ENCODE assay signal across 9 cellular contexts in genomic region chr2:43877782-43878464, GRCh38. TPM values are rescaled to one million over a fixed set of nuclear protein-coding genes. Genes with fewer than 3 reads are reported as not detected.
DNase-seq lines count a peak whose midpoint lies in the region; ATAC-seq and TF ChIP-seq lines count a peak whose summit lies in the region.
"Had no signal": no experiment of that assay in that cellular context is flagged by ENCODE, and none has a peak within 500 bp of the region (broad histone marks: within the 10 kb centered on the region; RNA-seq: fewer than 3 reads in every experiment).

No MANE protein-coding gene starts in this region.

- no peaks in the 10 kb centered on the region for H3K9me3 Mint-ChIP-seq in activated CD4-positive, alpha-beta T cell treated with anti-CD3 and anti-CD28 coated beads, Interleukin-2, amount 10 ng/mL, durations not matched to agents 7 days and 5 days
- H3K9me3 Mint-ChIP-seq: stimulated activated naive CD8-positive, alpha-beta T cell treated with anti-CD3 and anti-CD28 coated beads, Interleukin-15, Interleukin-2, amounts not matched to agents 100 ng/mL and 50 ng/mL, for 24 hours had no signal

- no peaks in the 10 kb centered on the region for H3K9me3 ChIP-seq in lower lobe of right lung

- H3K4me3 ChIP-seq in dorsolateral prefrontal cortex (peak overlapping the region in 22 of 59 donors; percentile 0 to 50 (median 23)), lower lobe of right lung (no peak overlapping the region)

- no peak overlapping the region for H3K27ac ChIP-seq in dorsolateral prefrontal cortex
- H3K27ac ChIP-seq in lower lobe of right lung = no peak overlapping the region

- in situ Hi-C loops in GM13977 (cut with MboI; ENCODE audit: low pct_unique_long_range_greater_than_20kb, low sequenced_read_pairs, unreplicated experiment) = no loop called here

- H3K27me3 ChIP-seq in dorsolateral prefrontal cortex = peaks cover 0 to 5% (median 0%) of the 10 kb centered on the region in 45 donors
- H3K27me3 ChIP-seq in lower lobe of right lung (ENCODE audit: low read depth) = no peaks in the 10 kb centered on the region

- DNase-seq in 8988T = peak; percentile 61
- DNase-seq in GM13977 (ENCODE audit: low spot score) = peak; percentile 76
- peak; percentile 67 for DNase-seq in NCI-H460 (ENCODE audit: extremely low read depth, low read depth)
- peak; percentile 72 for DNase-seq in activated CD4-positive, alpha-beta T cell treated with anti-CD3 and anti-CD28 coated beads, Interleukin-2, amount 10 ng/mL, durations not matched to agents 7 days and 5 days
- DNase-seq in dorsolateral prefrontal cortex = peak in 9 of 10 donors; percentile 36 to 83 (median 72)
- peak; percentile 64 for DNase-seq in lower lobe of right lung
- DNase-seq in stimulated activated CD8-positive, alpha-beta memory T cell treated with anti-CD3 and anti-CD28 coated beads, Interleukin-12 subunit alpha, Interleukin-12 subunit beta, amount 100 ng/mL, for 4 hours (ENCODE audit: low read depth) = peak; percentile 13

- H3K36me3 Mint-ChIP-seq in activated CD4-positive, alpha-beta T cell treated with anti-CD3 and anti-CD28 coated beads, Interleukin-2, amount 10 ng/mL, durations not matched to agents 7 days and 5 days (ENCODE audit: low read depth) = no peaks in the 10 kb centered on the region

- peak; percentile 98 for TF ChIP-seq CTCF in GM13977 (IDR thresholded peaks at IDR 0.05; ENCODE audit: extremely low read depth, insufficient read depth, missing control alignments)
- TF ChIP-seq CTCF in dorsolateral prefrontal cortex (IDR thresholded peaks at IDR 0.05 in 54 of 56, conservative IDR thresholded peaks at IDR 0.05 in 2 of 56; ENCODE audit: low read depth in 1 of 56, partially characterized antibody in 56 of 56) = peak; percentile 76 to 99 (median 94)
- TF ChIP-seq CTCF in lower lobe of right lung (IDR thresholded peaks at IDR 0.05) = peak; percentile 96

- H3K4me1 ChIP-seq in lower lobe of right lung = peaks cover 25% of the 10 kb centered on the region

- intact Hi-C loops in dorsolateral prefrontal cortex (cut with DNase I) = loop anchor here (2.0 to 10.0 kb wide), 2 partner anchors 165 to 1077 kb away; no protein-coding TSS in a partner anchor
- intact Hi-C loops in lower lobe of right lung (cut with DNase I) = no loop called here

- ATAC-seq in HG03432 (IDR thresholded peaks at IDR 0.05; ENCODE audit: unreplicated experiment) = peak; percentile 65
- peak; percentile 80 to 86 for ATAC-seq in lower lobe of right lung

- peaks cover 2% of the 10 kb centered on the region for H3K27me3 Mint-ChIP-seq in activated CD4-positive, alpha-beta T cell treated with anti-CD3 and anti-CD28 coated beads, Interleukin-2, amount 10 ng/mL, durations not matched to agents 7 days and 5 days

- POLR2A ChIA-PET in activated CD4-positive, alpha-beta T cell treated with anti-CD3 and anti-CD28 coated beads, Interleukin-2, amount 10 ng/mL, durations not matched to agents 7 days and 5 days (lab: Charles Lee) = no interaction called here

- H3K4me1 Mint-ChIP-seq in activated CD4-positive, alpha-beta T cell treated with anti-CD3 and anti-CD28 coated beads, Interleukin-2, amount 10 ng/mL, durations not matched to agents 7 days and 5 days = peaks cover 2% of the 10 kb centered on the region

- CTCF ChIA-PET in activated CD4-positive, alpha-beta T cell treated with anti-CD3 and anti-CD28 coated beads, Interleukin-2, amount 10 ng/mL, durations not matched to agents 7 days and 5 days (lab: Charles Lee) = interaction anchor here (0.6 to 1.3 kb wide), 5 partner anchors 8 to 60 kb away, joined by 3 to 4 read pairs (median 3); no protein-coding TSS in a partner anchor

- no peak overlapping the region for H3K4me3 Mint-ChIP-seq in activated CD4-positive, alpha-beta T cell treated with anti-CD3 and anti-CD28 coated beads, Interleukin-2, amount 10 ng/mL, durations not matched to agents 7 days and 5 days
- H3K4me3 Mint-ChIP-seq: stimulated activated naive CD8-positive, alpha-beta T cell treated with anti-CD3 and anti-CD28 coated beads, Interleukin-15, Interleukin-2, amounts not matched to agents 100 ng/mL and 50 ng/mL, for 24 hours had no signal

- H3K27ac Mint-ChIP-seq in activated CD4-positive, alpha-beta T cell treated with anti-CD3 and anti-CD28 coated beads, Interleukin-2, amount 10 ng/mL, durations not matched to agents 7 days and 5 days = no peak overlapping the region
- H3K27ac Mint-ChIP-seq: stimulated activated naive CD8-positive, alpha-beta T cell treated with anti-CD3 and anti-CD28 coated beads, Interleukin-15, Interleukin-2, amounts not matched to agents 100 ng/mL and 50 ng/mL, for 24 hours had no signal

- H3K36me3 ChIP-seq in lower lobe of right lung = no peaks in the 10 kb centered on the region

RNA-seq across cellular contexts. Expression of gene ABCG8, which starts 39.2 kb away (rescaled TPM):
- not detected in 2 replicates for total RNA-seq in NCI-H460 (2014; rRNA removed; shearing (Covaris generic))
- polyA plus RNA-seq in NCI-H460 (2014; cell fraction: nucleus; rRNA removed) = not detected in 2 replicates
- total RNA-seq in activated CD4-positive, alpha-beta T cell treated with anti-CD3 and anti-CD28 coated beads, Interleukin-2, amount 10 ng/mL, durations not matched to agents 7 days and 5 days = not detected
- total RNA-seq in dorsolateral prefrontal cortex (1 to 10 TPM in 119 of 120 experiments, under 1 TPM in 1; 0.70 to 6.0 (median 3.2) TPM), lower lobe of right lung (not detected)

RNA-seq across cellular contexts. Expression of gene ABCG5, which starts 39.3 kb away (rescaled TPM):
- total RNA-seq in NCI-H460 (2014; rRNA removed; shearing (Covaris generic)) = not detected in 2 replicates
- polyA plus RNA-seq in NCI-H460 (2014; cell fraction: nucleus; rRNA removed) = not detected in 2 replicates
- not detected for total RNA-seq in activated CD4-positive, alpha-beta T cell treated with anti-CD3 and anti-CD28 coated beads, Interleukin-2, amount 10 ng/mL, durations not matched to agents 7 days and 5 days
- total RNA-seq in dorsolateral prefrontal cortex (under 1 TPM in 101 of 120 experiments, not detected in 19; 0.14 to 0.94 (median 0.36) TPM), lower lobe of right lung (not detected)

Comparison
In these comparisons a context has a peak if more than half of its experiments do, and no peak if none do; other contexts are left out.
1. DNase-seq: peak in every context shown above with its lines; median percentile 76 in GM13977; 72 in activated CD4-positive, alpha-beta T cell treated with anti-CD3 and anti-CD28 coated beads, Interleukin-2, amount 10 ng/mL, durations not matched to agents 7 days and 5 days; 72 in dorsolateral prefrontal cortex; 67 in NCI-H460; 64 in lower lobe of right lung; 61 in 8988T; 13 in stimulated activated CD8-positive, alpha-beta memory T cell treated with anti-CD3 and anti-CD28 coated beads, Interleukin-12 subunit alpha, Interleukin-12 subunit beta, amount 100 ng/mL, for 4 hours.